6 cellular contexts compared by ENCODE assay signal in the genomic region with DNA sequence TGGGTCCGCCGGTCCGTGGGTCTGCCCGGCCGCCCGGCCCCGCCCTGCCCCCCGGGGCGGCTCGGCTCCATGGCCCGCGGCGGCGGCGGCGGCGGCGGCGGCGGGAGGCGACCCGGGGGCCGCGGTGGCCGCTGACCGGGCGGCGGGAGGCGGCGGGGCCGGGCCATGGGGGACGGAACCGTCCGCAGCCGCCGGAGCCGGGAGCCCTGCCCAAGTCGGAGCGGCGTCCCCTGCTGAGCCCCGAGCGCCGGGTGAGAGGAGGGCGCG. TPM values are rescaled to one million over a fixed set of nuclear protein-coding genes. Genes with fewer than 3 reads are reported as not detected.
DNase-seq lines count a peak whose midpoint lies in the region; TF ChIP-seq lines count a peak whose summit lies in the region.

No MANE protein-coding gene starts in this region.

- peak overlapping the region; percentile 65 for H3K27ac ChIP-seq in suprapubic skin

- H3K4me2 ChIP-seq in Loucy (ENCODE audit: low read depth, low read length, poor library complexity, severe bottlenecking): peak overlapping the region; percentile 70

- H3K9ac ChIP-seq in Loucy (ENCODE audit: low read depth, low read length, poor library complexity, severe bottlenecking): peak overlapping the region; percentile 81

- WGBS in suprapubic skin: no CpG with 5 or more reads among the region's 45 CpGs

- H3K4me1 ChIP-seq in Loucy (ENCODE audit: insufficient read depth, low read length, poor library complexity, severe bottlenecking) (peaks cover 47% of the 10 kb centered on the region), suprapubic skin (peaks cover 58% of the 10 kb centered on the region)

- TF ChIP-seq CTCF in Loucy (conservative IDR thresholded peaks at IDR 0.05; ENCODE audit: low read length): no peak
- no peak for TF ChIP-seq CTCF in fibroblast of pulmonary artery (IDR thresholded peaks at IDR 0.05; ENCODE audit: low read length, missing control alignments)
- no peak for TF ChIP-seq CTCF in suprapubic skin (IDR thresholded peaks at IDR 0.05)

- TF ChIP-seq EP300 in suprapubic skin (IDR thresholded peaks at IDR 0.05): no peak

- H3K79me2 ChIP-seq in Loucy (ENCODE audit: insufficient read depth, low read length): peaks cover 47% of the 10 kb centered on the region

- H3K9me2 ChIP-seq in Loucy (replicated peaks; ENCODE audit: low read depth, low read length): no peaks in the 10 kb centered on the region

- H4K20me1 ChIP-seq in Loucy (ENCODE audit: insufficient read depth, low read length, poor library complexity, severe bottlenecking): peaks cover 36% of the 10 kb centered on the region

- TF ChIP-seq POLR2A in suprapubic skin (IDR thresholded peaks at IDR 0.05): no peak

- no peaks in the 10 kb centered on the region for H3K36me3 ChIP-seq in Loucy (ENCODE audit: insufficient read depth, low read length)
- H3K36me3 ChIP-seq in suprapubic skin: peaks cover 13% of the 10 kb centered on the region

- H3K4me3 ChIP-seq in Loucy (ENCODE audit: low read length, poor library complexity, severe bottlenecking) (peak overlapping the region; percentile 74), fibroblast of pulmonary artery (replicated peaks; ENCODE audit: low read depth, low read length) (peak overlapping the region; percentile 61), suprapubic skin (peak overlapping the region; percentile 85)

- DNase-seq in fibroblast of pulmonary artery (ENCODE audit: low read depth) (no peak), suprapubic skin (ENCODE audit: low spot score in 2 of 2) (no peak), cerebellar nuclear complex (lab: John Stamatoyannopoulos, UW) (no peak), NCI-H1930 (lab: John Stamatoyannopoulos, UW) (no peak)
- DNase-seq in activated naive CD4-positive, alpha-beta T cell (lab: John Stamatoyannopoulos, UW): no peak

- peak overlapping the region; percentile 59; the same call in 1 of the 2 replicates for H2AFZ ChIP-seq in Loucy (ENCODE audit: low read length)

- H3K27me3 ChIP-seq in Loucy (ENCODE audit: insufficient read depth, low read length, poor library complexity, severe bottlenecking) (no peaks in the 10 kb centered on the region), suprapubic skin (no peaks in the 10 kb centered on the region)

- H3K9me3 ChIP-seq in Loucy (ENCODE audit: insufficient read depth, low read depth, low read length): no peaks in the 10 kb centered on the region
- H3K9me3 ChIP-seq in suprapubic skin: no peaks in the 10 kb centered on the region

- H3F3A ChIP-seq in Loucy (ENCODE audit: low read depth): no peaks in the 10 kb centered on the region

RNA-seq across cellular contexts. Expression of gene B4GALT2, which starts 0.2 kb away (rescaled TPM):
- total RNA-seq in suprapubic skin: 10 to 100 TPM; 21.4 to 51.4 (median 41.0) TPM

RNA-seq across cellular contexts. Expression of gene ATP6V0B, which starts 4.4 kb away (rescaled TPM):
- 100 to 1,000 TPM in 3 of 4 donors, 10 to 100 TPM in 1; 95.2 to 193 (median 150) TPM for total RNA-seq in suprapubic skin

RNA-seq across cellular contexts. Expression of gene DPH2, which starts 9.4 kb away (rescaled TPM):
- total RNA-seq in suprapubic skin: 10 to 100 TPM; 27.8 to 64.4 (median 39.8) TPM

RNA-seq across cellular contexts. Expression of gene CCDC24, which starts 12.2 kb away (rescaled TPM):
- total RNA-seq in suprapubic skin: 1 to 10 TPM; 1.6 to 7.8 (median 3.7) TPM

RNA-seq across cellular contexts. Expression of gene IPO13, which starts 32.4 kb away (rescaled TPM):
- total RNA-seq in suprapubic skin: 10 to 100 TPM; 30.8 to 41.0 (median 34.8) TPM
